Comparison of ENCODE assay signal across 8 cellular contexts in genomic region chr6:166862978-166863530, GRCh38.
A peak's percentile ranks its signal among the peaks of the same experiment; 100 is the strongest.
DNase-seq lines count a peak whose midpoint lies in the region; ATAC-seq and TF ChIP-seq lines count a peak whose summit lies in the region.

No MANE protein-coding gene starts in this region.

- no peaks in the 10 kb centered on the region for H3K27me3 ChIP-seq in BE2C

- peak overlapping the region; percentile 82 for H3K4me3 ChIP-seq in BE2C (ENCODE audit: low read depth, low read length)
- H3K4me3 ChIP-seq in mesodermal cell (ENCODE audit: extremely low read depth, insufficient read depth, low read length, poor library complexity, severe bottlenecking), result peak overlapping the region; percentile 57

- H3K36me3 Mint-ChIP-seq in activated naive CD4-positive, alpha-beta T cell treated with anti-CD3 and anti-CD28 coated beads, Interleukin-2, amount 50 U/mL, for 72 hours, result no peaks in the 10 kb centered on the region

- H3K27ac Mint-ChIP-seq in activated naive CD4-positive, alpha-beta T cell treated with anti-CD3 and anti-CD28 coated beads, Interleukin-2, amount 50 U/mL, for 72 hours, result no peak overlapping the region

- H3K36me3 ChIP-seq in BE2C, result no peaks in the 10 kb centered on the region
- no peaks in the 10 kb centered on the region for H3K36me3 ChIP-seq in mesodermal cell (ENCODE audit: control insufficient read depth, insufficient read depth, low read length)

- TF ChIP-seq CTCF in BE2C (IDR thresholded peaks at IDR 0.05; ENCODE audit: low read depth, low read length), result no peak

- no peak overlapping the region for H3K27ac ChIP-seq in mesodermal cell (ENCODE audit: low read depth, low read length, severe bottlenecking)

- DNase-seq in BE2C, result no peak
- no peak for DNase-seq in activated naive CD4-positive, alpha-beta T cell treated with anti-CD3 and anti-CD28 coated beads, Interleukin-2, amount 50 U/mL, for 72 hours (ENCODE audit: low spot score in 2 of 2)
- DNase-seq in DMS153 treated with DMSO at 0.1 percent for 48 hours (lab: John Stamatoyannopoulos, UW; ENCODE audit: unreplicated experiment), result no peak
- no peak for DNase-seq in GM19240 (ENCODE audit: insufficient read length, low spot score)
- DNase-seq in NCI-H1092 treated with DMSO at 0.1 percent for 48 hours (lab: John Stamatoyannopoulos, UW), result no peak

- H3K9me3 ChIP-seq in BE2C (no peaks in the 10 kb centered on the region), mesodermal cell (ENCODE audit: control insufficient read depth, low read length) (no peaks in the 10 kb centered on the region)

- WGBS in mesodermal cell (ENCODE audit: insufficient coverage in 2 of 2), 2 experiments, result 7 to 8% methylated on average over 11 to 14 of the region's 21 CpGs

- H3K4me1 ChIP-seq in BE2C (no peaks in the 10 kb centered on the region; the same call in 1 of the 2 replicates), mesodermal cell (ENCODE audit: control insufficient read depth, insufficient read depth, low read length, poor library complexity, severe bottlenecking) (peaks cover 3% of the 10 kb centered on the region)

- no peaks in the 10 kb centered on the region for H3K9me3 Mint-ChIP-seq in activated naive CD4-positive, alpha-beta T cell treated with anti-CD3 and anti-CD28 coated beads, Interleukin-2, amount 50 U/mL, for 72 hours

- ATAC-seq in GM21619 (IDR thresholded peaks at IDR 0.05; ENCODE audit: unreplicated experiment), result peak; percentile 37
- ATAC-seq in activated naive CD4-positive, alpha-beta T cell treated with anti-CD3 and anti-CD28 coated beads, Interleukin-2, amount 50 U/mL, for 72 hours, result peak; percentile 44 to 51
- no peak for ATAC-seq in GM19035 (IDR thresholded peaks at IDR 0.05; ENCODE audit: unreplicated experiment)
